ENCODE assay signal across 15 cellular contexts in the genomic region with DNA sequence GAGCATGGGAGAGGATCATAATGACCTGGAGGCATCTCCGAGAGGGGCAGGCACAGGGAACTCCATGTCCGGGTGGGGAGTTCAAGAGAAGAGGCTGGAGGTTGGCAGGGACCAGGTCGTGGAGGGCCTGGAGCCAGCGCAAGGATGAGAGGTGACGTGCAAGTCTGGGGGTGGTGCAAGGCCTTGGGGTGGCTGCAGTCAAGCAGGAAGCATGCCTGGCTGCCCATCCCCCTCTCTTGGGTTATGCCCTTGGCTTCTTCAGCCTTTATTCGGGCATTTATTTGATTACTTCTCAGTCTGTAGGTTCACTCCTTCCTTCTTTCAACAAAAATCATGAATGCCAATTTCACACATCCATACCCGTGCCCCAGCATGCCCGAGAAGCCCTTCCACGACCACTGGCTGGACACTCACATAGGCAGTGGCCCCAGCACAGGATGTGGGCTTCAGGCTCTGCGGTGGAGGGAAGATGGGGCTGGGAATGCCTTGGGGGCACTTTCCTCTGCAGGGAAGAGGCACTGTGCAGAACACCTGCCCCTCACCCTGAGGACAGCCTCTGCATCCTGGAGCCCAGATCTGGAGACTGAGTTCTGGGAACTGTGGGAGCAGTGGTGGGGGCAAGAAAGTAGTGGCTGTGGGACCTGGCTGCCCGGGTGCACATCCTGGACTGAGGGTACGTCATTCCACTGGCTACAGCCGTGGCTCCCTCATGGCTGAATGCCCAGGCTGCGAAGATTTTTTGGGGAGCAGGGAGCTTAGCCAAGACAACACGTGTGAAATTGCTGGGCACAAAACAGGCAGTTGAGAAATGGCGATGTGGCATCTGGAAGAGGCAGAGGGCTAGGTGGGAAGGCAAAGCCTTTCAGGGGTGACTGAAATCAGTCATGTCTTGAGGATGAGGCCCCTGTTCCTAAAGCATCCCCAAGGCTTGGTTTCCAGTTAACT. TPM values are rescaled to one million over a fixed set of nuclear protein-coding genes. Genes with fewer than 3 reads are reported as not detected.
DNase-seq lines count a peak whose midpoint lies in the region; TF ChIP-seq lines count a peak whose summit lies in the region.
"Had no signal": no experiment of that assay in that cellular context is flagged by ENCODE, and none has a peak within 500 bp of the region (broad histone marks: within the 10 kb centered on the region; RNA-seq: fewer than 3 reads in every experiment).

No MANE protein-coding gene starts in this region.

- H3K79me2 ChIP-seq in H9 (ENCODE audit: insufficient read depth, low read length) (no peaks in the 10 kb centered on the region), osteoblast (ENCODE audit: insufficient read depth, low read length) (no peaks in the 10 kb centered on the region), OCI-LY7 (ENCODE audit: insufficient read depth, low read depth, low read length) (no peaks in the 10 kb centered on the region)

- no peaks in the 10 kb centered on the region for H3K9me3 ChIP-seq in H9 (ENCODE audit: control insufficient read depth, low read depth, low read length)
- no peaks in the 10 kb centered on the region for H3K9me3 ChIP-seq in osteoblast (ENCODE audit: low read depth, low read length)
- peaks cover 0 to 7% (median 0%) of the 10 kb centered on the region in 4 donors for H3K9me3 ChIP-seq in stomach
- H3K9me3 ChIP-seq in OCI-LY7 (ENCODE audit: low read length) = no peaks in the 10 kb centered on the region

- no peak overlapping the region for H4K8ac ChIP-seq in H9 (replicated peaks; ENCODE audit: insufficient read length, low read depth, low read length)

- H3K23me2 ChIP-seq in H9 (ENCODE audit: insufficient read length, low read depth, low read length, poor library complexity, severe bottlenecking) = no peaks in the 10 kb centered on the region

- H3K27ac Mint-ChIP-seq in H9 (no peak overlapping the region), chondrocyte (ENCODE audit: unreplicated experiment) (peak overlapping the region; percentile 23)
- H3K27ac Mint-ChIP-seq: GM23338 had no signal

- no peak overlapping the region for H3K9ac ChIP-seq in H9 (ENCODE audit: extremely low read depth, insufficient read length, low read length)

- no peak overlapping the region for H2BK15ac ChIP-seq in H9 (ENCODE audit: low read depth, low read length)

- H3K27me3 Mint-ChIP-seq in H9 (ENCODE audit: low read depth) (peaks cover 11% of the 10 kb centered on the region), chondrocyte (ENCODE audit: low read depth) (no peaks in the 10 kb centered on the region)

- H3K4me1 ChIP-seq in H9 (ENCODE audit: insufficient read depth, low read length) = no peaks in the 10 kb centered on the region
- no peaks in the 10 kb centered on the region for H3K4me1 ChIP-seq in osteoblast (ENCODE audit: insufficient read depth, low read length)
- H3K4me1 ChIP-seq in stomach = no peaks in the 10 kb centered on the region
- no peaks in the 10 kb centered on the region for H3K4me1 ChIP-seq in OCI-LY7 (ENCODE audit: insufficient read depth, low read length, poor library complexity, severe bottlenecking)

- H2BK120ac ChIP-seq in H9 (ENCODE audit: low read depth, low read length, poor library complexity, severe bottlenecking) = no peak overlapping the region

- POLR2A ChIA-PET in GM10248 (lab: Yijun Ruan, JAX) (no interaction called here), OCI-LY7 (lab: Charles Lee) (no interaction called here)

- CTCF ChIA-PET in GM10248 (lab: Yijun Ruan, JAX) = interaction anchor here (1.5 to 2.5 kb wide), 3 partner anchors 8 to 41 kb away, joined by 3 to 11 read pairs (median 5); no protein-coding TSS in a partner anchor
- CTCF ChIA-PET in OCI-LY7 (lab: Charles Lee; ENCODE audit: unreplicated experiment) = no interaction called here

- no peak overlapping the region for H3T11ph ChIP-seq in H9 (ENCODE audit: low read length)

- no peaks in the 10 kb centered on the region for H3K79me1 ChIP-seq in H9 (ENCODE audit: insufficient read depth, low read depth, low read length, poor library complexity, severe bottlenecking)

- H2BK5ac ChIP-seq in H9 (ENCODE audit: insufficient read length, low read length) = no peak overlapping the region

- no peak overlapping the region for H4K91ac ChIP-seq in H9 (ENCODE audit: insufficient read length, low read depth, low read length)

- H3K9me2 ChIP-seq in OCI-LY7 (ENCODE audit: insufficient read depth, low read length) = no peaks in the 10 kb centered on the region

- TF ChIP-seq POLR2A in stomach (IDR thresholded peaks at IDR 0.05) = no peak

- H2AFZ ChIP-seq in H9 (ENCODE audit: low read length) (no peak overlapping the region), osteoblast (ENCODE audit: low read length) (no peak overlapping the region), OCI-LY7 (ENCODE audit: low read length) (no peak overlapping the region)
- H2AFZ ChIP-seq: GM23338 had no signal

- H3K4me3 Mint-ChIP-seq in H9 (no peak overlapping the region), chondrocyte (ENCODE audit: unreplicated experiment) (no peak overlapping the region)
- H3K4me3 Mint-ChIP-seq: CD14-positive monocyte, GM23338 had no signal

- no peak overlapping the region for H2AK5ac ChIP-seq in H9 (ENCODE audit: insufficient read length, low read length)

- H3K4me2 ChIP-seq in H9 (ENCODE audit: insufficient read depth, insufficient read length, low read length) (no peak overlapping the region), osteoblast (ENCODE audit: insufficient read depth, low read length) (no peak overlapping the region), OCI-LY7 (ENCODE audit: low read length) (no peak overlapping the region)
- H3K4me2 ChIP-seq: GM23338 had no signal

- H3K27ac ChIP-seq in H9 (ENCODE audit: insufficient read length, low read depth, low read length) (no peak overlapping the region), osteoblast (ENCODE audit: low read depth, low read length) (no peak overlapping the region), stomach (no peak overlapping the region), OCI-LY7 (ENCODE audit: low read depth, low read length, poor library complexity, severe bottlenecking) (no peak overlapping the region)

- peaks cover 2 to 8% of the 10 kb centered on the region in 2 experiments; a peak in 3 of 5 replicates for H3K9me3 Mint-ChIP-seq in H9
- H3K9me3 Mint-ChIP-seq in chondrocyte (ENCODE audit: low read depth) = peaks cover 6% of the 10 kb centered on the region

- peaks cover 11 to 26% of the 10 kb centered on the region in 2 experiments; a peak in 3 of 4 replicates for H3K4me1 Mint-ChIP-seq in H9
- peaks cover 15% of the 10 kb centered on the region for H3K4me1 Mint-ChIP-seq in chondrocyte (ENCODE audit: low read depth)

- BruUV-seq in OCI-LY7 (replicated peaks; lab: Mats Ljungman, UMichigan) = no TSS peak

- peak; percentile 29 for DNase-seq in CMK (ENCODE audit: low read depth)
- DNase-seq in H9 = no peak
- DNase-seq in chondrocyte (ENCODE audit: low spot score) = no peak
- peak; percentile 69 for DNase-seq in osteoblast (ENCODE audit: insufficient read length, low spot score, missing footprints)
- no peak for DNase-seq in GM10248 (ENCODE audit: extremely low spot score)
- no peak for DNase-seq in stomach
- no peak for DNase-seq in OCI-LY7 (ENCODE audit: low spot score)
- DNase-seq in stimulated activated CD4-positive, alpha-beta T cell treated with anti-CD3 and anti-CD28 coated beads, Interleukin-1b, Interleukin-23, amount 100 ng/mL, for 48 hours = no peak
- DNase-seq: ACHN, GDM1, SW 1271 had no signal

- H3K23ac ChIP-seq in H9 (ENCODE audit: insufficient read length, low read depth, low read length) = no peak overlapping the region

- no peak overlapping the region for H3K56ac ChIP-seq in H9 (ENCODE audit: insufficient read length, low read depth, low read length)

- no peak overlapping the region for H3K18ac ChIP-seq in H9 (ENCODE audit: insufficient read length, low read depth, low read length)

- no peaks in the 10 kb centered on the region for H3K36me3 ChIP-seq in osteoblast (ENCODE audit: insufficient read depth, low read length)
- H3K36me3 ChIP-seq in stomach = no peaks in the 10 kb centered on the region
- no peaks in the 10 kb centered on the region for H3K36me3 ChIP-seq in OCI-LY7 (ENCODE audit: insufficient read depth, low read length)

- TF ChIP-seq CTCF in H9 (conservative IDR thresholded peaks at IDR 0.05) (no peak), chondrocyte (IDR thresholded peaks at IDR 0.05) (no peak), osteoblast (IDR thresholded peaks at IDR 0.05; ENCODE audit: extremely low read depth, low read depth, low read length) (no peak), GM10248 (IDR thresholded peaks at IDR 0.05; ENCODE audit: control extremely low read depth, extremely low read depth, low read depth, missing control alignments) (no peak), stomach (IDR thresholded peaks at IDR 0.05) (no peak), OCI-LY7 (conservative IDR thresholded peaks at IDR 0.05; ENCODE audit: low read length) (no peak)

- H2BK12ac ChIP-seq in H9 (ENCODE audit: insufficient read length, low read depth, low read length) = no peak overlapping the region

- H3K36me3 Mint-ChIP-seq in H9 (ENCODE audit: insufficient read depth in 1 of 3, low read depth in 3 of 3) (no peaks in the 10 kb centered on the region; a peak in 1 of 7 replicates), chondrocyte (ENCODE audit: low read depth) (peaks cover 3% of the 10 kb centered on the region)

- H4K20me1 ChIP-seq in H9 (ENCODE audit: control insufficient read depth, insufficient read depth, insufficient read length) (no peaks in the 10 kb centered on the region), osteoblast (ENCODE audit: insufficient read depth, low read length) (no peaks in the 10 kb centered on the region), OCI-LY7 (ENCODE audit: insufficient read depth, low read length) (no peaks in the 10 kb centered on the region)

- no peak for TF ChIP-seq EP300 in stomach (IDR thresholded peaks at IDR 0.05)

- WGBS in H9 (ENCODE audit: extremely low coverage, insufficient read length, low lambda C conversion rate) = no CpG with 5 or more reads among the region's 16 CpGs
- 81 to 92% (median 87%) methylated on average over 16 of the region's 16 CpGs for WGBS in stomach, 5 donors

- intact Hi-C loops in stomach (cut with DNase I; ENCODE audit: low total_unique reads) (no loop called here), OCI-LY7 (cut with micrococcal nuclease; ENCODE audit: unreplicated experiment) (no loop called here)

- no peak overlapping the region for H3K4me3 ChIP-seq in osteoblast (ENCODE audit: insufficient read depth, low read length)
- H3K4me3 ChIP-seq in stomach = no peak overlapping the region
- H3K4me3 ChIP-seq in OCI-LY7 (ENCODE audit: low read depth, low read length, poor library complexity, severe bottlenecking) = no peak overlapping the region
- H3K4me3 ChIP-seq: GM23338, K562 had no signal

- H4K5ac ChIP-seq in H9 (ENCODE audit: insufficient read length, low read depth, low read length) = no peak overlapping the region

- H3K14ac ChIP-seq in H9 (ENCODE audit: insufficient read depth, low read length) = peak overlapping the region; percentile 34; the same call in 1 of the 2 replicates

- no peaks in the 10 kb centered on the region for H3K27me3 ChIP-seq in H9 (ENCODE audit: insufficient read depth, low read length)
- H3K27me3 ChIP-seq in osteoblast (ENCODE audit: insufficient read depth, low read length) = no peaks in the 10 kb centered on the region
- H3K27me3 ChIP-seq in stomach = no peaks in the 10 kb centered on the region

- no peak overlapping the region for H2BK20ac ChIP-seq in H9 (ENCODE audit: low read depth, low read length, poor library complexity, severe bottlenecking)

- no peak overlapping the region for H3K4ac ChIP-seq in H9 (ENCODE audit: low read depth, low read length)

RNA-seq across cellular contexts. Expression of a gene that starts 38.6 kb away (rescaled TPM):
- total RNA-seq in H9 (2021) (2.9 and 3.6 TPM in 2 replicates), chondrocyte (0.07 TPM in 1 of 3 replicates, not detected in the others), osteoblast (not detected in 2 replicates), stomach (1 to 10 TPM in 1 of 5 donors, under 1 TPM in 1, not detected in 3; 0.18 to 4.3 TPM), OCI-LY7 (2022) (2.6 and 3.4 TPM in 2 replicates)
- under 1 TPM in 2 of 3 donors, not detected in 1; 0.03 to 0.19 TPM for polyA plus RNA-seq in stomach
- total RNA-seq in OCI-LY7 (2014; rRNA removed; shearing (Covaris generic)) = 0.88 and 1.6 TPM in 2 replicates
- total RNA-seq: SK-MEL-5 had no signal
- polyA plus RNA-seq: CD14-positive monocyte had no signal

Comparison
In these comparisons a context has a peak if more than half of its experiments do, and no peak if none do; other contexts are left out.
1. DNase-seq: peak in CMK (single experiment) and osteoblast (single experiment); none in H9 (single experiment), chondrocyte (single experiment), GM10248 (single experiment), stomach (single experiment), OCI-LY7 (single experiment) and stimulated activated CD4-positive, alpha-beta T cell treated with anti-CD3 and anti-CD28 coated beads, Interleukin-1b, Interleukin-23, amount 100 ng/mL, for 48 hours (single experiment).